24 cellular contexts compared by ENCODE assay signal in genomic region chr2:29688429-29688828, GRCh38.
"Had no signal": no experiment of that assay in that cellular context is flagged by ENCODE, and none has a peak within 500 bp of the region (broad histone marks: within the 10 kb centered on the region; RNA-seq: fewer than 3 reads in every experiment).

No MANE protein-coding gene starts in this region.

- H3K79me2 ChIP-seq: parathyroid adenoma had no signal

- H3K4me1 Mint-ChIP-seq: naive thymus-derived CD8-positive, alpha-beta T cell; stimulated activated naive CD8-positive, alpha-beta T cell treated with anti-CD3 and anti-CD28 coated beads, Interleukin-15, amount 100 ng/mL, for 72 hours had no signal

- H3K9me3 ChIP-seq: neutrophil, right lobe of liver, suprapubic skin, thyroid gland, vagina had no signal

- H3K27me3 ChIP-seq: neutrophil, right lobe of liver, thyroid gland, vagina had no signal

- H3K9ac ChIP-seq: parathyroid adenoma had no signal

- H3K4me3 ChIP-seq: dorsolateral prefrontal cortex, lung, right lobe of liver, smooth muscle cell, suprapubic skin, thyroid gland, vagina had no signal

- H3K27ac ChIP-seq: dorsolateral prefrontal cortex, neutrophil, parathyroid adenoma, right lobe of liver, suprapubic skin, vagina had no signal

- H3K4me2 ChIP-seq: smooth muscle cell had no signal

- H3K4me3 Mint-ChIP-seq: naive thymus-derived CD8-positive, alpha-beta T cell; nephron progenitor cell; stimulated activated naive CD8-positive, alpha-beta T cell treated with anti-CD3 and anti-CD28 coated beads, Interleukin-15, amount 100 ng/mL, for 72 hours had no signal

- H3K36me3 ChIP-seq: neutrophil, right lobe of liver, suprapubic skin, thyroid gland, vagina had no signal

- H3K9me3 Mint-ChIP-seq: naive thymus-derived CD8-positive, alpha-beta T cell; stimulated activated naive CD8-positive, alpha-beta T cell treated with anti-CD3 and anti-CD28 coated beads, Interleukin-15, amount 100 ng/mL, for 72 hours had no signal

- H3K4me1 ChIP-seq: parathyroid adenoma, right lobe of liver, suprapubic skin, vagina had no signal

- H3K27ac Mint-ChIP-seq: naive thymus-derived CD8-positive, alpha-beta T cell; nephron progenitor cell; progenitor cell of endocrine pancreas; stimulated activated naive CD8-positive, alpha-beta T cell treated with anti-CD3 and anti-CD28 coated beads, Interleukin-15, amount 100 ng/mL, for 72 hours had no signal

- H2AFZ ChIP-seq: parathyroid adenoma had no signal

- ATAC-seq: left lobe of liver; naive thymus-derived CD8-positive, alpha-beta T cell; right lobe of liver; stimulated activated naive CD8-positive, alpha-beta T cell treated with anti-CD3 and anti-CD28 coated beads, Interleukin-15, amount 100 ng/mL, for 72 hours had no signal

- DNase-seq: dorsolateral prefrontal cortex; effector CD4-positive, alpha-beta T cell; head of caudate nucleus; mesendoderm; midbrain; naive thymus-derived CD8-positive, alpha-beta T cell; nephron progenitor cell; right lobe of liver; stimulated activated CD4-positive, alpha-beta T cell treated with anti-CD3 and anti-CD28 coated beads, Interleukin-12 subunit alpha, Interleukin-12 subunit beta, amount 100 ng/mL, for 4 hours; stimulated activated CD4-positive, alpha-beta T cell treated with anti-CD3 and anti-CD28 coated beads, Interleukin-1b, Interleukin-23, amount 100 ng/mL, for 48 hours; stimulated activated CD4-positive, alpha-beta T cell treated with anti-CD3 and anti-CD28 coated beads, Interleukin-4, amount 100 ng/mL, for 1 hour; stimulated activated CD8-positive, alpha-beta memory T cell treated with anti-CD3 and anti-CD28 coated beads, Interleukin-4, amount 100 ng/mL, for 48 hours; stimulated activated naive CD4-positive, alpha-beta T cell; stimulated activated naive CD8-positive, alpha-beta T cell treated with anti-CD3 and anti-CD28 coated beads, Interleukin-15, amount 100 ng/mL, for 72 hours; thyroid gland; trophoblast cell had no signal

- H3K36me3 Mint-ChIP-seq: naive thymus-derived CD8-positive, alpha-beta T cell had no signal
